28 cellular contexts compared by ENCODE assay signal in genomic region chr14:76123426-76124095, GRCh38. TPM values are rescaled to one million over a fixed set of nuclear protein-coding genes. Genes with fewer than 3 reads are reported as not detected.
DNase-seq lines count a peak whose midpoint lies in the region; ATAC-seq and TF ChIP-seq lines count a peak whose summit lies in the region.
"Had no signal": no experiment of that assay in that cellular context is flagged by ENCODE, and none has a peak within 500 bp of the region (broad histone marks: within the 10 kb centered on the region; RNA-seq: fewer than 3 reads in every experiment).

No MANE protein-coding gene starts in this region.

- TF ChIP-seq CTCF in endodermal cell (conservative IDR thresholded peaks at IDR 0.05) (no peak), neural progenitor cell (IDR thresholded peaks at IDR 0.05) (no peak)

- H3K9ac ChIP-seq in endodermal cell (ENCODE audit: extremely low read depth, low read length, poor library complexity, severe bottlenecking), result no peak overlapping the region
- H3K9ac ChIP-seq in neural progenitor cell, result no peak overlapping the region
- H3K9ac ChIP-seq: KMS-11 had no signal

- H3K27ac Mint-ChIP-seq in endodermal cell, result no peak overlapping the region
- no peak overlapping the region for H3K27ac Mint-ChIP-seq in neural progenitor cell
- H3K27ac Mint-ChIP-seq: CD8-positive, alpha-beta memory T cell; IgD-negative memory B cell had no signal

- H3K4me1 ChIP-seq in endodermal cell (ENCODE audit: control insufficient read depth, insufficient read depth, low read length), result peaks cover 6% of the 10 kb centered on the region
- peaks cover 3% of the 10 kb centered on the region for H3K4me1 ChIP-seq in neural progenitor cell
- H3K4me1 ChIP-seq: BE2C had no signal

- no peaks in the 10 kb centered on the region for H3K9me3 ChIP-seq in endodermal cell (ENCODE audit: control insufficient read depth, low read length)
- H3K9me3 ChIP-seq in neural progenitor cell (ENCODE audit: low read depth), result no peaks in the 10 kb centered on the region
- H3K9me3 ChIP-seq: BE2C had no signal

- peak; percentile 13 for DNase-seq in NCI-H748 (lab: John Stamatoyannopoulos, UW; ENCODE audit: unreplicated experiment)
- DNase-seq in NCI-H748 treated with DMSO at 0.1 percent for 48 hours (lab: John Stamatoyannopoulos, UW), result no peak
- peak; percentile 66 for DNase-seq in endodermal cell
- DNase-seq in neural progenitor cell (ENCODE audit: low spot score), result peak; percentile 24
- DNase-seq in sciatic nerve (ENCODE audit: low spot score), result no peak
- DNase-seq: 8988T; ACHN; BE2C; CD8-positive, alpha-beta memory T cell; DMS 273 treated with DMSO at 0.1 percent for 48 hours; DMS79; EL; GF-D8; MM.1S; NCI-H1092 treated with DMSO at 0.1 percent for 48 hours; NCI-H1436; NCI-H187; NCI-H2107; NCI-H524; NCI-H82; NK-92 treated with Interleukin-12 subunit alpha and Interleukin-12 subunit beta, amount 100 ng/mL, for 24 hours; PC-3 had no signal

- H3K27ac ChIP-seq in endodermal cell (ENCODE audit: low read depth, low read length) (no peak overlapping the region), neural progenitor cell (no peak overlapping the region)
- H3K27ac ChIP-seq: KMS-11 had no signal

- 77 to 86% methylated on average over 7 to 9 of the region's 9 CpGs for WGBS in endodermal cell (ENCODE audit: insufficient coverage in 1 of 2, insufficient read length in 1 of 2), 2 experiments

- no peak overlapping the region for H2AFZ ChIP-seq in neural progenitor cell (replicated peaks)

- H3K4me1 Mint-ChIP-seq in endodermal cell (peaks cover 21% of the 10 kb centered on the region), neural progenitor cell (peaks cover 3% of the 10 kb centered on the region)
- H3K4me1 Mint-ChIP-seq: CD8-positive, alpha-beta memory T cell had no signal

- no peak overlapping the region for H3K4me2 ChIP-seq in neural progenitor cell
- H3K4me2 ChIP-seq: KMS-11 had no signal

- no peaks in the 10 kb centered on the region for H3K36me3 Mint-ChIP-seq in endodermal cell (ENCODE audit: low read depth)
- no peaks in the 10 kb centered on the region for H3K36me3 Mint-ChIP-seq in neural progenitor cell
- H3K36me3 Mint-ChIP-seq: CD14-positive monocyte, IgD-negative memory B cell had no signal

- no peaks in the 10 kb centered on the region for H3K79me2 ChIP-seq in neural progenitor cell (ENCODE audit: low read depth)

- H3K9me3 Mint-ChIP-seq in endodermal cell (no peaks in the 10 kb centered on the region), neural progenitor cell (no peaks in the 10 kb centered on the region)
- H3K9me3 Mint-ChIP-seq: CD8-positive, alpha-beta memory T cell had no signal

- H3F3A ChIP-seq in neural progenitor cell (ENCODE audit: low read depth), result no peaks in the 10 kb centered on the region

- H3K27me3 ChIP-seq in endodermal cell (ENCODE audit: control insufficient read depth, insufficient read depth, low read length, poor library complexity, severe bottlenecking) (no peaks in the 10 kb centered on the region), neural progenitor cell (no peaks in the 10 kb centered on the region)

- H3K36me3 ChIP-seq in endodermal cell (ENCODE audit: control insufficient read depth, insufficient read depth, low read length), result no peaks in the 10 kb centered on the region
- no peaks in the 10 kb centered on the region for H3K36me3 ChIP-seq in neural progenitor cell
- H3K36me3 ChIP-seq: BE2C had no signal

- H3K4me3 Mint-ChIP-seq in endodermal cell, result no peak overlapping the region
- no peak overlapping the region for H3K4me3 Mint-ChIP-seq in neural progenitor cell
- H3K4me3 Mint-ChIP-seq: CD8-positive, alpha-beta memory T cell; IgD-negative memory B cell had no signal

- no peaks in the 10 kb centered on the region for H4K20me1 ChIP-seq in neural progenitor cell (ENCODE audit: low read depth)

- no peak for ATAC-seq in HG03045 (IDR thresholded peaks at IDR 0.05; ENCODE audit: unreplicated experiment)
- no peak for ATAC-seq in HG02759 (IDR thresholded peaks at IDR 0.05; ENCODE audit: unreplicated experiment)
- no peak for ATAC-seq in sciatic nerve
- ATAC-seq: PC-3, SK-N-SH treated with all-trans-retinoic acid at 6 μM for 48 hours had no signal

- H3K27me3 Mint-ChIP-seq in endodermal cell (ENCODE audit: insufficient read depth) (peaks cover 2% of the 10 kb centered on the region), neural progenitor cell (ENCODE audit: insufficient read depth, low read depth) (peaks cover 13% of the 10 kb centered on the region)

- H3K4me3 ChIP-seq in endodermal cell (ENCODE audit: low read length), result no peak overlapping the region
- no peak overlapping the region for H3K4me3 ChIP-seq in neural progenitor cell

- intact Hi-C loops in sciatic nerve (cut with DNase I), result no loop called here

RNA-seq across cellular contexts. Expression of gene GPATCH2L, which starts 28.2 kb away (rescaled TPM):
- total RNA-seq in endodermal cell (100 to 1,000 TPM; 111 to 116 TPM), neural progenitor cell (ENCODE audit: low replicate concordance) (68.2 and 93.0 TPM in 2 replicates), sciatic nerve (59.8 TPM)
- polyA plus RNA-seq in endodermal cell (2013, experiment 1 of 2), result 36.5 TPM
- polyA plus RNA-seq in endodermal cell (2013, experiment 2 of 2), result 36.3 TPM

Comparison
In these comparisons a context has a peak if more than half of its experiments do, and no peak if none do; other contexts are left out.
1. DNase-seq: peak in NCI-H748 (single experiment), endodermal cell (single experiment) and neural progenitor cell (single experiment); none in NCI-H748 treated with DMSO at 0.1 percent for 48 hours (single experiment) and sciatic nerve (single experiment).